In the genomic region with DNA sequence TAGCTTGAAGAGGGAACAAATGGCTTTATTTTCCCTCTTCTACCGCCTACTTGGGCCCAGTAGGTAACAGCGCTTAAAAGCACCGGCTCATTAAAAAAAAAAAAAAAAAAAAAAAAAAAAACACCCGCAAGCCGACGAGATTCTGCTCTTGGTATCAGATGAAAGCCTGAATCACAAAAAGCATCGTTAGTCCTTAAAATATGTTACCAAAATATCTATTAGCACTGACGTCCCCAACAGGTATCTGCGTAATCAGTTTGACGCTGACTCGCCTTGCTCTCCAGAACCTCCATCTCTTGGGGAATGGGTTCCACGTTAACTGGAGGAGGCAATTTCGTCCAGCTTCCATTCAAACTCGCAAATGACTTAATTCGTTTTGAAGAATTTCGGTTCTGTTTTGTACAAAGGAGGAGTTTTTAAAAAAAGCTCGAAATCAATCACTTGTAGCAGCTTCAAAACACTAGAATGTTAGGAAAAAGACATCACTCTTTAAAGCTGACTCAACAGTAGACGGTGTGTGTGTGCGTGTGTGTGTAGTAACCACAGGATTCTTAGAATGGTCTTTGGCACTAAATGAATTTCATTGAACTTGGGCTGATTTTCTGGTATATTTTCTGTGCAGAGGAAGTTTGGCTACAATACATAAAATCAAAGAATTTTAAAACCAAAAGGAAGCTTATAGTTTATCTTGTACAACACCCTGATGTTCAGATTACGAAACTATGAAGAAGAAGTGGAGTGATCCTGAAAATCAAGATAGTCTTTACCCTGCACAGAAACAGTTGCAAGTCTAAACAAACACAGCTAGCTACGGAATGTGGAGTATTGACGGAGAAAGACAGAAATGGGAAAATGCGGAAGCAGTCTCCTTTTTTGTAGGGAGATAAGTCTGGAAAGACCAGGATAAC, we compare ENCODE assay signal across 1 cellular context.
TF ChIP-seq lines count a peak whose summit lies in the region.

No MANE protein-coding gene starts in this region.

TF ChIP-seq in HEK293, 187 proteins besides CTCF, POLR2A, EP300 and RAD21 (continued from another document):
- TF ChIP-seq, protein P1, sequence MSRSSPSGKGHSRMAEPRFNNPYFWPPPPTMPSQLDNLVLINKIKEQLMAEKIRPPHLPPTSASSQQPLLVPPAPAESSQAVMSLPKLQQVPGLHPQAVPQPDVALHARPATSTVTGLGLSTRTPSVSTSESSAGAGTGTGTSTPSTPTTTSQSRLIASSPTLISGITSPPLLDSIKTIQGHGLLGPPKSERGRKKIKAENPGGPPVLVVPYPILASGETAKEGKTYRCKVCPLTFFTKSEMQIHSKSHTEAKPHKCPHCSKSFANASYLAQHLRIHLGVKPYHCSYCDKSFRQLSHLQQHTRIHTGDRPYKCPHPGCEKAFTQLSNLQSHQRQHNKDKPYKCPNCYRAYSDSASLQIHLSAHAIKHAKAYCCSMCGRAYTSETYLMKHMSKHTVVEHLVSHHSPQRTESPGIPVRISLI (tag by site-specific recombination; IDR thresholded peaks at IDR 0.05): peak; percentile 88
- TF ChIP-seq SP3 (tag by site-specific recombination; IDR thresholded peaks at IDR 0.05) (no peak), ZNF335 (tag by site-specific recombination; conservative IDR thresholded peaks at IDR 0.05) (peak; percentile 75), ZNF561 (tag by site-specific recombination; IDR thresholded peaks at IDR 0.05; ENCODE audit: borderline replicate concordance) (no peak), ZNF10 (tag by site-specific recombination; IDR thresholded peaks at IDR 0.05) (peak; percentile 83), SCRT1 (tag by site-specific recombination; IDR thresholded peaks at IDR 0.05; ENCODE audit: borderline replicate concordance) (0 out of 2 replicates have a peak, but pooled peaks have one; percentile 46), ZBTB21 (tag by site-specific recombination; IDR thresholded peaks at IDR 0.05) (peak; percentile 80), MZF1 (tag by site-specific recombination; IDR thresholded peaks at IDR 0.05; ENCODE audit: borderline replicate concordance) (peak; percentile 92; the same call in 1 of the 2 replicates), SCRT2 (tag by site-specific recombination; IDR thresholded peaks at IDR 0.05) (peak; percentile 80)
- TF ChIP-seq, protein P2, sequence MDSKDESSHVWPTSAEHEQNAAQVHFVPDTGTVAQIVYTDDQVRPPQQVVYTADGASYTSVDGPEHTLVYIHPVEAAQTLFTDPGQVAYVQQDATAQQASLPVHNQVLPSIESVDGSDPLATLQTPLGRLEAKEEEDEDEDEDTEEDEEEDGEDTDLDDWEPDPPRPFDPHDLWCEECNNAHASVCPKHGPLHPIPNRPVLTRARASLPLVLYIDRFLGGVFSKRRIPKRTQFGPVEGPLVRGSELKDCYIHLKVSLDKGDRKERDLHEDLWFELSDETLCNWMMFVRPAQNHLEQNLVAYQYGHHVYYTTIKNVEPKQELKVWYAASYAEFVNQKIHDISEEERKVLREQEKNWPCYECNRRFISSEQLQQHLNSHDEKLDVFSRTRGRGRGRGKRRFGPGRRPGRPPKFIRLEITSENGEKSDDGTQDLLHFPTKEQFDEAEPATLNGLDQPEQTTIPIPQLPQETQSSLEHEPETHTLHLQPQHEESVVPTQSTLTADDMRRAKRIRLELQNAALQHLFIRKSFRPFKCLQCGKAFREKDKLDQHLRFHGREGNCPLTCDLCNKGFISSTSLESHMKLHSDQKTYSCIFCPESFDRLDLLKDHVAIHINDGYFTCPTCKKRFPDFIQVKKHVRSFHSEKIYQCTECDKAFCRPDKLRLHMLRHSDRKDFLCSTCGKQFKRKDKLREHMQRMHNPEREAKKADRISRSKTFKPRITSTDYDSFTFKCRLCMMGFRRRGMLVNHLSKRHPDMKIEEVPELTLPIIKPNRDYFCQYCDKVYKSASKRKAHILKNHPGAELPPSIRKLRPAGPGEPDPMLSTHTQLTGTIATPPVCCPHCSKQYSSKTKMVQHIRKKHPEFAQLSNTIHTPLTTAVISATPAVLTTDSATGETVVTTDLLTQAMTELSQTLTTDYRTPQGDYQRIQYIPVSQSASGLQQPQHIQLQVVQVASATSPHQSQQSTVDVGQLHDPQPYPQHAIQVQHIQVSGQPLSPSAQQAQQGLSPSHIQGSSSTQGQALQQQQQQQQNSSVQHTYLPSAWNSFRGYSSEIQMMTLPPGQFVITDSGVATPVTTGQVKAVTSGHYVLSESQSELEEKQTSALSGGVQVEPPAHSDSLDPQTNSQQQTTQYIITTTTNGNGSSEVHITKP (tag by site-specific recombination; IDR thresholded peaks at IDR 0.05): peak; percentile 72
